ENCODE assay signal across 23 cellular contexts in the genomic region with DNA sequence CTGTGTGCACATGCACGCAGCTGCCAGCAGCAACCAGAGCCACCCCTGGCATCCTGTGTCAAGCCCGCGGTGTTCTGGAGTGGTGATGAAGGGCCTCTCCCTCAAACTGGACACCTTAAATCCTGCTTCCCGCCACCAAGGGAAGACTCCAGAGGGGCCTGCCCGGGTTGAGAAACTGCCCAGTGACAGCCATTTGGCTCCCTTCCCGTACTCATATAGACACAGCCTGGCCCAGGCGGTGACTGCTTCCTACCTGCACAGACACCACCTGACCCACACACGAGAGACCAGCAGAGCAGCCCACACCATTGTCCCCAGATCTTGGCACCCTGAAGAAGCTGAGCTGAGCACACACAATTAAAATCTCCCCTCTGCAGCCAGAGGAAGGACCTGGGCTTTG.
A peak's percentile ranks its signal among the peaks of the same experiment; 100 is the strongest.
DNase-seq lines count a peak whose midpoint lies in the region; ATAC-seq and TF ChIP-seq lines count a peak whose summit lies in the region.
"Had no signal": no experiment of that assay in that cellular context is flagged by ENCODE, and none has a peak within 500 bp of the region (broad histone marks: within the 10 kb centered on the region; RNA-seq: fewer than 3 reads in every experiment).

No MANE protein-coding gene starts in this region.

- H3K36me3 ChIP-seq in cardiac muscle cell (no peaks in the 10 kb centered on the region), heart left ventricle (no peaks in the 10 kb centered on the region), hepatocyte (replicated peaks; ENCODE audit: insufficient read depth, low read depth) (no peaks in the 10 kb centered on the region), gastrocnemius medialis (no peaks in the 10 kb centered on the region)
- H3K36me3 ChIP-seq in CD4-positive, alpha-beta memory T cell (ENCODE audit: insufficient read depth, low read length), result no peaks in the 10 kb centered on the region
- H3K36me3 ChIP-seq in naive thymus-derived CD4-positive, alpha-beta T cell (ENCODE audit: control insufficient read depth in 2 of 3, insufficient read depth in 3 of 3, low read length in 3 of 3), result no peaks in the 10 kb centered on the region
- H3K36me3 ChIP-seq: right lobe of liver, upper lobe of right lung had no signal

- peaks cover 13 to 34% (median 21%) of the 10 kb centered on the region in 4 donors for H3K4me1 Mint-ChIP-seq in CD4-positive, alpha-beta memory T cell
- peaks cover 0 to 20% (median 0%) of the 10 kb centered on the region in 7 donors for H3K4me1 Mint-ChIP-seq in naive thymus-derived CD4-positive, alpha-beta T cell

- ATAC-seq in heart left ventricle, result no peak
- ATAC-seq in gastrocnemius medialis, result no peak
- ATAC-seq in naive thymus-derived CD4-positive, alpha-beta T cell, result no peak
- ATAC-seq: activated CD8-positive, alpha-beta T cell treated with anti-CD3 and anti-CD28 coated beads for 36 hours; activated naive CD4-positive, alpha-beta T cell treated with anti-CD3 and anti-CD28 coated beads, Interleukin-2, amount 50 U/mL, for 72 hours; left cardiac atrium; right lobe of liver; upper lobe of right lung had no signal

- DNase-seq in cardiac muscle cell (ENCODE audit: low read depth in 1 of 2, low spot score in 1 of 2), result peak in 1 of 2 donors; percentile 45
- DNase-seq in heart left ventricle, result no peak
- peak; percentile 71 for DNase-seq in NCI-H345 (lab: John Stamatoyannopoulos, UW)
- peak; percentile 23 for DNase-seq in hepatocyte (ENCODE audit: low spot score)
- no peak for DNase-seq in CD4-positive, alpha-beta memory T cell
- no peak for DNase-seq in retina
- DNase-seq in gastrocnemius medialis, result no peak
- no peak for DNase-seq in naive thymus-derived CD4-positive, alpha-beta T cell
- DNase-seq: activated CD8-positive, alpha-beta T cell treated with anti-CD3 and anti-CD28 coated beads for 36 hours; activated T-cell treated with anti-CD3 and anti-CD28 coated beads, Interleukin-2, amount 50 U/mL, for 48 hours; cortex of kidney; EL; foreskin fibroblast; HCEC 1CT; left cardiac atrium; midbrain; NCI-H446 treated with DMSO at 0.1 percent for 48 hours; nucleus accumbens; right lobe of liver; T-helper 1 cell; upper lobe of right lung had no signal

- in situ Hi-C loops in gastrocnemius medialis (cut with MboI; ENCODE audit: low sequenced_read_pairs in 4 of 4), result no loop called here

- intact Hi-C loops in heart left ventricle (cut with DNase I) (no loop called here), gastrocnemius medialis (cut with DNase I; ENCODE audit: low total_unique reads) (no loop called here)
- intact Hi-C loops in CD4-positive, alpha-beta memory T cell (cut with micrococcal nuclease), result no loop called here
- intact Hi-C loops in naive thymus-derived CD4-positive, alpha-beta T cell (cut with micrococcal nuclease), result no loop called here

- WGBS in heart left ventricle, 4 donors, result 34 to 47% (median 41%) methylated on average over 6 to 8 of the region's 8 CpGs
- 59% methylated on average over 8 of the region's 8 CpGs for WGBS in hepatocyte (ENCODE audit: low lambda C conversion rate, missing lambda C conversion rate)

- H3K27me3 ChIP-seq in cardiac muscle cell (no peaks in the 10 kb centered on the region), heart left ventricle (peaks cover 0 to 72% (median 23%) of the 10 kb centered on the region in 9 donors), hepatocyte (peaks cover 7% of the 10 kb centered on the region), gastrocnemius medialis (peaks cover 8 to 16% (median 13%) of the 10 kb centered on the region in 3 donors)
- no peaks in the 10 kb centered on the region for H3K27me3 ChIP-seq in CD4-positive, alpha-beta memory T cell (ENCODE audit: insufficient read depth, low read length)
- H3K27me3 ChIP-seq in naive thymus-derived CD4-positive, alpha-beta T cell (ENCODE audit: control insufficient read depth in 2 of 2, insufficient read depth in 2 of 2, low read length in 2 of 2), result no peaks in the 10 kb centered on the region
- H3K27me3 ChIP-seq: right lobe of liver had no signal

- H3K27ac ChIP-seq in cardiac muscle cell (peak overlapping the region; percentile 21), heart left ventricle (no peak overlapping the region), hepatocyte (no peak overlapping the region), gastrocnemius medialis (no peak overlapping the region)
- no peak overlapping the region for H3K27ac ChIP-seq in CD4-positive, alpha-beta memory T cell (ENCODE audit: low read depth, low read length)
- no peak overlapping the region for H3K27ac ChIP-seq in naive thymus-derived CD4-positive, alpha-beta T cell (ENCODE audit: low read depth, low read length)
- H3K27ac ChIP-seq: right lobe of liver, upper lobe of right lung had no signal

- H3K79me2 ChIP-seq in hepatocyte, result no peaks in the 10 kb centered on the region

- CTCF ChIA-PET in CD4-positive, alpha-beta memory T cell (lab: Charles Lee; ENCODE audit: partially characterized antibody), result no interaction called here
- CTCF ChIA-PET in naive thymus-derived CD4-positive, alpha-beta T cell (lab: Charles Lee), result no interaction called here

- H3K4me3 ChIP-seq in cardiac muscle cell, result no peak overlapping the region
- no peak overlapping the region for H3K4me3 ChIP-seq in heart left ventricle
- no peak overlapping the region for H3K4me3 ChIP-seq in hepatocyte
- H3K4me3 ChIP-seq in CD4-positive, alpha-beta memory T cell (ENCODE audit: low read length in 2 of 2), result no peak overlapping the region
- H3K4me3 ChIP-seq in gastrocnemius medialis, result no peak overlapping the region
- no peak overlapping the region for H3K4me3 ChIP-seq in naive thymus-derived CD4-positive, alpha-beta T cell (ENCODE audit: low read length)
- H3K4me3 ChIP-seq: right lobe of liver, upper lobe of right lung had no signal

- H3K4me2 ChIP-seq in hepatocyte, result no peak overlapping the region

- H3K9me3 ChIP-seq in cardiac muscle cell (ENCODE audit: low read depth), result no peaks in the 10 kb centered on the region
- peaks cover 0 to 2% (median 0%) of the 10 kb centered on the region in 12 donors for H3K9me3 ChIP-seq in heart left ventricle
- H3K9me3 ChIP-seq in hepatocyte (ENCODE audit: low read depth), result no peaks in the 10 kb centered on the region
- H3K9me3 ChIP-seq in CD4-positive, alpha-beta memory T cell (ENCODE audit: control insufficient read depth in 1 of 2, low read length in 2 of 2), result no peaks in the 10 kb centered on the region
- no peaks in the 10 kb centered on the region for H3K9me3 ChIP-seq in gastrocnemius medialis
- peaks cover 0 to 2% (median 0%) of the 10 kb centered on the region in 3 experiments for H3K9me3 ChIP-seq in naive thymus-derived CD4-positive, alpha-beta T cell (ENCODE audit: control insufficient read depth in 2 of 3, low read length in 3 of 3)
- H3K9me3 ChIP-seq: right lobe of liver, upper lobe of right lung had no signal

- TF ChIP-seq CTCF in cardiac muscle cell (IDR thresholded peaks at IDR 0.05; ENCODE audit: low read depth, low read length) (no peak), heart left ventricle (IDR thresholded peaks at IDR 0.05) (no peak), hepatocyte (IDR thresholded peaks at IDR 0.05; ENCODE audit: poor library complexity) (no peak), gastrocnemius medialis (IDR thresholded peaks at IDR 0.05 in 4 of 5, conservative IDR thresholded peaks at IDR 0.05 in 1 of 5) (no peak)

- H3K4me1 ChIP-seq in cardiac muscle cell (ENCODE audit: low read depth), result peaks cover 20% of the 10 kb centered on the region
- H3K4me1 ChIP-seq in heart left ventricle, result no peaks in the 10 kb centered on the region
- peaks cover 5% of the 10 kb centered on the region for H3K4me1 ChIP-seq in hepatocyte (ENCODE audit: insufficient read depth)
- H3K4me1 ChIP-seq in CD4-positive, alpha-beta memory T cell (ENCODE audit: insufficient read depth, low read length), result peaks cover 22% of the 10 kb centered on the region
- H3K4me1 ChIP-seq in gastrocnemius medialis, result no peaks in the 10 kb centered on the region
- peaks cover 0 to 19% of the 10 kb centered on the region in 2 donors for H3K4me1 ChIP-seq in naive thymus-derived CD4-positive, alpha-beta T cell (ENCODE audit: control insufficient read depth in 2 of 2, insufficient read depth in 2 of 2, low read length in 2 of 2)
- H3K4me1 ChIP-seq: right lobe of liver, upper lobe of right lung had no signal

- H2AFZ ChIP-seq in hepatocyte, result no peak overlapping the region

- no peak for TF ChIP-seq POLR2A in heart left ventricle (IDR thresholded peaks at IDR 0.05)
- TF ChIP-seq POLR2A in gastrocnemius medialis (IDR thresholded peaks at IDR 0.05), result no peak

- H3K27ac Mint-ChIP-seq in CD4-positive, alpha-beta memory T cell, result no peak overlapping the region
- H3K27ac Mint-ChIP-seq in naive thymus-derived CD4-positive, alpha-beta T cell, result peak overlapping the region in 1 of 9 donors; percentile 41
- H3K27ac Mint-ChIP-seq: activated CD8-positive, alpha-beta T cell treated with anti-CD3 and anti-CD28 coated beads for 36 hours; activated naive CD4-positive, alpha-beta T cell treated with anti-CD3 and anti-CD28 coated beads, Interleukin-2, amount 50 U/mL, for 72 hours; stimulated activated naive CD8-positive, alpha-beta T cell treated with anti-CD3 and anti-CD28 coated beads, Interleukin-15, Interleukin-2, amounts not matched to agents 100 ng/mL and 50 ng/mL, for 24 hours had no signal

- POLR2A ChIA-PET in CD4-positive, alpha-beta memory T cell (lab: Charles Lee; ENCODE audit: partially characterized antibody), result no interaction called here
- POLR2A ChIA-PET in naive thymus-derived CD4-positive, alpha-beta T cell (lab: Charles Lee), result no interaction called here

- H3K27me3 Mint-ChIP-seq in CD4-positive, alpha-beta memory T cell, result peaks cover 10 to 27% of the 10 kb centered on the region in 2 donors
- peaks cover 28 to 60% (median 44%) of the 10 kb centered on the region in 5 donors for H3K27me3 Mint-ChIP-seq in naive thymus-derived CD4-positive, alpha-beta T cell

- H4K20me1 ChIP-seq in hepatocyte (ENCODE audit: insufficient read depth, poor library complexity, severe bottlenecking), result no peaks in the 10 kb centered on the region

- H3K9me2 ChIP-seq in hepatocyte (replicated peaks; ENCODE audit: insufficient read depth), result no peaks in the 10 kb centered on the region

- H3K9me3 Mint-ChIP-seq in CD4-positive, alpha-beta memory T cell, result peaks cover 0 to 5% (median 0%) of the 10 kb centered on the region in 8 donors
- peaks cover 0 to 4% (median 0%) of the 10 kb centered on the region in 11 donors for H3K9me3 Mint-ChIP-seq in naive thymus-derived CD4-positive, alpha-beta T cell
- H3K9me3 Mint-ChIP-seq: activated CD8-positive, alpha-beta T cell treated with anti-CD3 and anti-CD28 coated beads for 36 hours; activated naive CD4-positive, alpha-beta T cell treated with anti-CD3 and anti-CD28 coated beads, Interleukin-2, amount 50 U/mL, for 72 hours; stimulated activated naive CD8-positive, alpha-beta T cell treated with anti-CD3 and anti-CD28 coated beads, Interleukin-15, Interleukin-2, amounts not matched to agents 100 ng/mL and 50 ng/mL, for 24 hours had no signal

- H3K4me3 Mint-ChIP-seq in CD4-positive, alpha-beta memory T cell, result no peak overlapping the region
- H3K4me3 Mint-ChIP-seq in naive thymus-derived CD4-positive, alpha-beta T cell, result no peak overlapping the region
- H3K4me3 Mint-ChIP-seq: activated CD8-positive, alpha-beta T cell treated with anti-CD3 and anti-CD28 coated beads for 36 hours; stimulated activated naive CD8-positive, alpha-beta T cell treated with anti-CD3 and anti-CD28 coated beads, Interleukin-15, Interleukin-2, amounts not matched to agents 100 ng/mL and 50 ng/mL, for 24 hours had no signal

- H3K36me3 Mint-ChIP-seq in CD4-positive, alpha-beta memory T cell, result no peaks in the 10 kb centered on the region
- no peaks in the 10 kb centered on the region for H3K36me3 Mint-ChIP-seq in naive thymus-derived CD4-positive, alpha-beta T cell
- H3K36me3 Mint-ChIP-seq: activated naive CD4-positive, alpha-beta T cell treated with anti-CD3 and anti-CD28 coated beads, Interleukin-2, amount 50 U/mL, for 72 hours had no signal

Comparison
In these comparisons a context has a peak if more than half of its experiments do, and no peak if none do; other contexts are left out.
1. DNase-seq: peak in NCI-H345 (single experiment) and hepatocyte (single experiment); none in heart left ventricle (0 of 5), CD4-positive, alpha-beta memory T cell (0 of 5), retina (single experiment), gastrocnemius medialis (0 of 2) and naive thymus-derived CD4-positive, alpha-beta T cell (0 of 9).